8 cellular contexts compared by ENCODE assay signal in genomic region chr4:77385124-77385969, GRCh38.
A peak's percentile ranks its signal among the peaks of the same experiment; 100 is the strongest.
DNase-seq lines count a peak whose midpoint lies in the region; ATAC-seq and TF ChIP-seq lines count a peak whose summit lies in the region.

No MANE protein-coding gene starts in this region.

- no peaks in the 10 kb centered on the region for H3K36me3 ChIP-seq in gastroesophageal sphincter

- H3K4me1 Mint-ChIP-seq in osteocyte (ENCODE audit: unreplicated experiment), result no peaks in the 10 kb centered on the region
- no peaks in the 10 kb centered on the region for H3K4me1 Mint-ChIP-seq in type B pancreatic cell (ENCODE audit: unreplicated experiment)

- H3K4me3 ChIP-seq in gastroesophageal sphincter, result no peak overlapping the region

- H3K27me3 Mint-ChIP-seq in osteocyte (ENCODE audit: unreplicated experiment) (peaks cover 22% of the 10 kb centered on the region), type B pancreatic cell (peaks cover 37% of the 10 kb centered on the region)

- no peak for TF ChIP-seq EP300 in gastroesophageal sphincter (IDR thresholded peaks at IDR 0.05)

- H3K36me3 Mint-ChIP-seq in osteocyte (ENCODE audit: unreplicated experiment), result no peaks in the 10 kb centered on the region
- no peaks in the 10 kb centered on the region for H3K36me3 Mint-ChIP-seq in type B pancreatic cell

- H3K27ac Mint-ChIP-seq in osteocyte (ENCODE audit: unreplicated experiment), result no peak overlapping the region
- no peak overlapping the region for H3K27ac Mint-ChIP-seq in type B pancreatic cell

- TF ChIP-seq CTCF in gastroesophageal sphincter (IDR thresholded peaks at IDR 0.05) (peak; percentile 66 to 86 (median 75)), osteocyte (IDR thresholded peaks at IDR 0.05) (peak; percentile 85), type B pancreatic cell (conservative IDR thresholded peaks at IDR 0.05) (peak; percentile 88)

- WGBS in gastroesophageal sphincter (ENCODE audit: low coverage in 1 of 2), 2 donors, result 0 to 3% methylated on average over 2 to 3 of the region's 4 CpGs

- H3K27ac ChIP-seq in gastroesophageal sphincter, result no peak overlapping the region

- DNase-seq in CD1c-positive myeloid dendritic cell (ENCODE audit: extremely low spot score), result peak; percentile 35
- DNase-seq in GM19238 (ENCODE audit: insufficient read length, low spot score), result peak; percentile 26
- DNase-seq in HS-27A (ENCODE audit: low read depth), result peak; percentile 14
- peak; percentile 50 for DNase-seq in RPMI7951 (ENCODE audit: low read depth)
- DNase-seq in activated effector memory CD4-positive, alpha-beta T cell treated with anti-CD3 and anti-CD28 coated beads, Interleukin-2, amount 50 U/mL, for 16 hours, result peak; percentile 77
- DNase-seq in osteocyte (ENCODE audit: extremely low spot score, unreplicated experiment), result no peak
- peak; percentile 70 for DNase-seq in type B pancreatic cell (ENCODE audit: extremely low spot score, unreplicated experiment)

- TF ChIP-seq POLR2A in gastroesophageal sphincter (IDR thresholded peaks at IDR 0.05), result no peak

- no peaks in the 10 kb centered on the region for H3K9me3 ChIP-seq in gastroesophageal sphincter

- no peaks in the 10 kb centered on the region for H3K27me3 ChIP-seq in gastroesophageal sphincter

- H3K9me3 Mint-ChIP-seq in osteocyte (ENCODE audit: unreplicated experiment), result no peaks in the 10 kb centered on the region
- no peaks in the 10 kb centered on the region for H3K9me3 Mint-ChIP-seq in type B pancreatic cell

- H3K4me3 Mint-ChIP-seq in osteocyte (ENCODE audit: unreplicated experiment) (no peak overlapping the region), type B pancreatic cell (no peak overlapping the region)

- ATAC-seq in gastroesophageal sphincter, result peak; percentile 52

- H3K4me1 ChIP-seq in gastroesophageal sphincter, result no peaks in the 10 kb centered on the region
